In the genomic region with DNA sequence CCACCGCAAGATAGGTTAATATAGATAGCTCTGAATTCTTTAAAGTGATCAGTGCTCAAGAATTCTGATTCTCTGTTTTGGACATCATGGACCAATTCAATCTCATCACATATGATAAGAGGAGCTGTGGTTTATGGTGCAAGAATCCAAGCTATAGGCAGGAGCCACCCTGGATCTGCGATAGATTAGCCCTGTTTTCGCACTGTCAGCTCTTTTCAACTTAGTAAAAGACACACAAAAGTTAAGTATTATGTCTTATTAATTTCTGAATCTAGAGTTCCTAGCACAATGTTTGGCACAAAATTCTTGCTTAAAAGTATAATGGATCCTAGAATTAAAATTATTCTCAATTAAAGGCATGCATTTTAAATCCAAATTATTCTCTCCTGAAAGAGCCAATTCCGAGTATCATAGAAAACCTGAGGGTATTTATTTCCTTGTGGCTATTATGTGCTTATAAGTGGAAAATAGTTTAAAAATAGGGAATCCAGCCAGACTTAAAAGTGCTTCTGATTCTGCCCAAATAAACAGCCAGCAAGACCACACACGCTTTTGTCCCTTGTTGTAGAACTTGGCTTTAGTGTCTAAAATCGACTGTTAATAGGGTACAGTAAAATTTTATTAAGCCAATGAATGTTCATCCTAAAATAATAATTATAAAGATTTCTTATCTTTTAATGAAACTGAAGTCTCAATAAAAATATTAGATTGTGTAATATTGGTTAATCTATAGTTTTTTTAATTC, we compare ENCODE assay signal across 17 cellular contexts.
"Had no signal": no experiment of that assay in that cellular context is flagged by ENCODE, and none has a peak within 500 bp of the region (broad histone marks: within the 10 kb centered on the region; RNA-seq: fewer than 3 reads in every experiment).

No MANE protein-coding gene starts in this region.

- H3K9me3 ChIP-seq: colonic mucosa, gastrocnemius medialis, mucosa of descending colon, neutrophil, right atrium auricular region, thyroid gland had no signal

- H3K4me2 ChIP-seq: smooth muscle cell had no signal

- DNase-seq: colonic mucosa; effector CD4-positive, alpha-beta T cell; gastrocnemius medialis; heart right ventricle; hypothalamus; mucosa of descending colon; naive thymus-derived CD8-positive, alpha-beta T cell; stimulated activated CD4-positive, alpha-beta T cell treated with anti-CD3 and anti-CD28 coated beads, Interleukin-2, amount 100 ng/mL, for 48 hours; stimulated activated naive CD4-positive, alpha-beta T cell treated with Interleukin-2 at 50 U/mL for 16 hours; thyroid gland had no signal

- ATAC-seq: esophagus mucosa; gastrocnemius medialis; heart right ventricle; left lobe of liver; mucosa of descending colon; naive thymus-derived CD8-positive, alpha-beta T cell had no signal

- H3K27ac ChIP-seq: colonic mucosa, gastrocnemius medialis, heart right ventricle, neutrophil, right atrium auricular region, thyroid gland had no signal

- FAIRE-seq: islet of Langerhans, urothelium cell line had no signal

- H3K27me3 ChIP-seq: colonic mucosa, gastrocnemius medialis, heart right ventricle, neutrophil, right atrium auricular region, thyroid gland had no signal

- H3K4me1 ChIP-seq: colonic mucosa, right atrium auricular region, thyroid gland had no signal

- H3K4me3 ChIP-seq: colonic mucosa, gastrocnemius medialis, heart right ventricle, mucosa of descending colon, right atrium auricular region, smooth muscle cell, thyroid gland had no signal

- H3K36me3 ChIP-seq: colonic mucosa, gastrocnemius medialis, heart right ventricle, neutrophil, right atrium auricular region, thyroid gland had no signal
